12 cellular contexts compared by ENCODE assay signal in the genomic region with DNA sequence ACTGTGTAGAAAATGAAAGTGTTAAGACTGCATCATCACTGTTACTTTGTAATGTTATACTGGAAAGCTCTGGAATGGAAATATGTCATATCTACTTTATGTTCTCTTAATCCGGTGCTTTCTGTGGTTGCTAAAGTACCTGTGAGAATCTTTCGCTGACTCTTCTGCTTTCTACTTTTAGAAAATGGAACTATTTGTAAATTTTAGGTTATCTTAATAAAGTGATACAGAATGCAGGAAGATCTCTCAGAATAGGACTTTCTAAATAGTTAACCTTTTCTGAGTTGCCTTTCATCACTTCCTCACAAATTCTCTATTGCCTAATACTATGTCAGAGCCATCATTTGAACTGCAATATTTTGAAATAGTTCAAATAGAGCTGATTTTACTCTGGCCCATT.
DNase-seq lines count a peak whose midpoint lies in the region; ATAC-seq, FAIRE-seq and TF ChIP-seq lines count a peak whose summit lies in the region.
"Had no signal": no experiment of that assay in that cellular context is flagged by ENCODE, and none has a peak within 500 bp of the region (broad histone marks: within the 10 kb centered on the region; RNA-seq: fewer than 3 reads in every experiment).

No MANE protein-coding gene starts in this region.

- intact Hi-C loops in ascending aorta (cut with DNase I) = no loop called here

- no peak for TF ChIP-seq CTCF in ascending aorta (IDR thresholded peaks at IDR 0.05)

- H3K27me3 ChIP-seq in ascending aorta = no peaks in the 10 kb centered on the region
- H3K27me3 ChIP-seq: BLaER1 treated with 17β-estradiol and CSF1 and Interleukin-3, amounts not matched to agents 10 nM and 100 nM had no signal

- H3K27ac ChIP-seq in ascending aorta = no peak overlapping the region

- no peak for DNase-seq in GM12891 (ENCODE audit: insufficient read length, low spot score)
- DNase-seq in amniotic epithelial cell (ENCODE audit: low read depth) = peak; percentile 55
- no peak for DNase-seq in NCI-H1105 treated with DMSO at 0.1 percent for 48 hours (lab: John Stamatoyannopoulos, UW)
- DNase-seq in D341Med (ENCODE audit: low spot score) = no peak
- DNase-seq in ascending aorta (ENCODE audit: low spot score in 2 of 2) = no peak
- DNase-seq in activated CD8-positive, alpha-beta memory T cell treated with anti-CD3 and anti-CD28 coated beads for 24 hours = no peak
- DNase-seq: mammary epithelial cell, NCI-H526 treated with DMSO at 0.1 percent for 48 hours had no signal

- H3K4me3 ChIP-seq in ascending aorta = no peak overlapping the region
- H3K4me3 ChIP-seq: BLaER1 treated with 17β-estradiol and CSF1 and Interleukin-3, amounts not matched to agents 10 nM and 100 nM had no signal

- no peak for TF ChIP-seq POLR2A in GM12891 (IDR thresholded peaks at IDR 0.05; ENCODE audit: low read depth, low read length)

- no peaks in the 10 kb centered on the region for H3K36me3 ChIP-seq in ascending aorta

- ATAC-seq in GM21390 (IDR thresholded peaks at IDR 0.05; ENCODE audit: unreplicated experiment) = peak; percentile 91
- ATAC-seq in HG03342 (IDR thresholded peaks at IDR 0.05; ENCODE audit: unreplicated experiment) = peak; percentile 81
- ATAC-seq: WTC11 had no signal

- FAIRE-seq in GM12891 (lab: Jason Lieb, UNC) = peak; percentile 28

- H3K9me3 ChIP-seq in ascending aorta = no peaks in the 10 kb centered on the region
- H3K9me3 ChIP-seq: BLaER1 treated with 17β-estradiol and CSF1 and Interleukin-3, amounts not matched to agents 10 nM and 100 nM had no signal

- H3K4me1 ChIP-seq in ascending aorta = no peaks in the 10 kb centered on the region

TF ChIP-seq in GM12891, 5 proteins besides CTCF, POLR2A, EP300 and RAD21:
- no peak for TF ChIP-seq TAF1 (IDR thresholded peaks at IDR 0.05; ENCODE audit: low read depth, low read length)
- no peak for TF ChIP-seq POLR2AphosphoS5 (IDR thresholded peaks at IDR 0.05; ENCODE audit: low read depth, low read length)
- peak; percentile 34; the same call in 1 of the 2 replicates for TF ChIP-seq SPI1 (IDR thresholded peaks at IDR 0.05; ENCODE audit: low read depth, low read length)
- TF ChIP-seq PAX5 (IDR thresholded peaks at IDR 0.05; ENCODE audit: insufficient read depth, low read length, severe bottlenecking) = no peak
- TF ChIP-seq POU2F2 (IDR thresholded peaks at IDR 0.05; ENCODE audit: low read depth, low read length) = no peak
TF ChIP-seq in GM12891: peak in this region for 1.
